ENCODE assay signal across 10 cellular contexts in the genomic region with DNA sequence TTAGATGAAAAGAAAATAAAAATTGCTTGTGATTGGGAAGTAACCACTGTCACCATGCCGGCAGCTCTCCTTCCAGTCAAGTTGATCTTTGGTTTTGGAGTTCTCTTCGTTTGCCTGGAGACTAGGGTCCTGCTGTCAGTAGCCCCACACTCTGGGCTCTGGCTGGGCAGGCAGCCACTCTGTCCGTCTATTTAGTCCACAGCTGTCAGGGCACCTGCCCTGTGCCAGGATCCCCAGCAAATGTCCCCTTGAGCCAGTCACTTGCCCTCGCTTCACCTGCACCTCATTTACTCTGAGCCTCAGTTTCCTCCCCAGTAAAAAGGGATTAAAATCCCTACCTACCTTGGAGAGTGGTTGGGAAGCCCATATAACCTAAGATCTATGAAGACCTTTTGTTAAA. TPM values are rescaled to one million over a fixed set of nuclear protein-coding genes. Genes with fewer than 3 reads are reported as not detected.
"Had no signal": no experiment of that assay in that cellular context is flagged by ENCODE, and none has a peak within 500 bp of the region (broad histone marks: within the 10 kb centered on the region; RNA-seq: fewer than 3 reads in every experiment).

No MANE protein-coding gene starts in this region.

- ATAC-seq: HCT116, K562 had no signal

- H3K4me3 ChIP-seq: GM23248, HAP-1, K562 had no signal

- H3K9me3 ChIP-seq: HAP-1 had no signal

- H3K36me3 ChIP-seq: HAP-1 had no signal

- H3K4me1 ChIP-seq: HAP-1 had no signal

- H3K27ac ChIP-seq: GM23248 had no signal

- H3K27ac Mint-ChIP-seq: HFFc6 had no signal

- H3K9me3 Mint-ChIP-seq: HFFc6 had no signal

- DNase-seq: GM23248, GOT3, H7, HFFc6, IMR-90 had no signal

- H3K4me3 Mint-ChIP-seq: HFFc6 had no signal

RNA-seq across cellular contexts. Expression of a gene that starts 55.5 kb away (rescaled TPM):
- total RNA-seq: GM23248, H4, HFFc6, HT-29, IMR-90, K562 had no signal
- polyA plus RNA-seq: GM23248, IMR-90, K562 had no signal
